In the genomic region with DNA sequence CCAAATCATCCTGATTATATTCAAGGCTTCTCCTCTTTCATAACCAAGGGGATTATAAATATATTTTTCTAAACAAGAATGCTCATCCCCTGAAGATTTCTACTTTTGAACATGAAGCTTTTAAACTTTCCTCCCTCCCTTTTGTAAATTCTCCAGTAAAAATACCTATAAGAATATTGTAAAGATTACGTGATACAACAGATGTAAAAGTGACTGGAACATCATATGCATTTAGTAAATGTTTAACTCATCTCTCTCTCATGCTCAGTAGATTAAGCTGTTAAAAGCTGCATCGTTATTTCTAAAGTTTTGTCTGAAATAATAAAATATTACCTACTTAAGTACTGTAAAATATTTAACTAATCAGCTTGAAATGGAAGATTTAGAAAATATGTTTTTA, we compare ENCODE assay signal across 1 cellular context.
TF ChIP-seq lines count a peak whose summit lies in the region.

No MANE protein-coding gene starts in this region.

TF ChIP-seq in GM12878, 131 proteins besides CTCF, POLR2A, EP300 and RAD21 (continued from another document):
- TF ChIP-seq, protein P1, sequence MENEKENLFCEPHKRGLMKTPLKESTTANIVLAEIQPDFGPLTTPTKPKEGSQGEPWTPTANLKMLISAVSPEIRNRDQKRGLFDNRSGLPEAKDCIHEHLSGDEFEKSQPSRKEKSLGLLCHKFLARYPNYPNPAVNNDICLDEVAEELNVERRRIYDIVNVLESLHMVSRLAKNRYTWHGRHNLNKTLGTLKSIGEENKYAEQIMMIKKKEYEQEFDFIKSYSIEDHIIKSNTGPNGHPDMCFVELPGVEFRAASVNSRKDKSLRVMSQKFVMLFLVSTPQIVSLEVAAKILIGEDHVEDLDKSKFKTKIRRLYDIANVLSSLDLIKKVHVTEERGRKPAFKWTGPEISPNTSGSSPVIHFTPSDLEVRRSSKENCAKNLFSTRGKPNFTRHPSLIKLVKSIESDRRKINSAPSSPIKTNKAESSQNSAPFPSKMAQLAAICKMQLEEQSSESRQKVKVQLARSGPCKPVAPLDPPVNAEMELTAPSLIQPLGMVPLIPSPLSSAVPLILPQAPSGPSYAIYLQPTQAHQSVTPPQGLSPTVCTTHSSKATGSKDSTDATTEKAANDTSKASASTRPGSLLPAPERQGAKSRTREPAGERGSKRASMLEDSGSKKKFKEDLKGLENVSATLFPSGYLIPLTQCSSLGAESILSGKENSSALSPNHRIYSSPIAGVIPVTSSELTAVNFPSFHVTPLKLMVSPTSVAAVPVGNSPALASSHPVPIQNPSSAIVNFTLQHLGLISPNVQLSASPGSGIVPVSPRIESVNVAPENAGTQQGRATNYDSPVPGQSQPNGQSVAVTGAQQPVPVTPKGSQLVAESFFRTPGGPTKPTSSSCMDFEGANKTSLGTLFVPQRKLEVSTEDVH (IDR thresholded peaks at IDR 0.05; ENCODE audit: low read depth, partially characterized antibody): no peak
- TF ChIP-seq NFXL1 (IDR thresholded peaks at IDR 0.05; ENCODE audit: borderline replicate concordance) (no peak), MEF2B (IDR thresholded peaks at IDR 0.05; ENCODE audit: partially characterized antibody, poor library complexity, severe bottlenecking) (no peak), RAD51 (IDR thresholded peaks at IDR 0.05) (no peak), NFYA (IDR thresholded peaks at IDR 0.05; ENCODE audit: borderline replicate concordance, low read depth, low read length) (no peak), BMI1 (IDR thresholded peaks at IDR 0.05; ENCODE audit: borderline replicate concordance) (no peak), GABPA (IDR thresholded peaks at IDR 0.05; ENCODE audit: low read depth) (no peak)
- TF ChIP-seq, protein P2, sequence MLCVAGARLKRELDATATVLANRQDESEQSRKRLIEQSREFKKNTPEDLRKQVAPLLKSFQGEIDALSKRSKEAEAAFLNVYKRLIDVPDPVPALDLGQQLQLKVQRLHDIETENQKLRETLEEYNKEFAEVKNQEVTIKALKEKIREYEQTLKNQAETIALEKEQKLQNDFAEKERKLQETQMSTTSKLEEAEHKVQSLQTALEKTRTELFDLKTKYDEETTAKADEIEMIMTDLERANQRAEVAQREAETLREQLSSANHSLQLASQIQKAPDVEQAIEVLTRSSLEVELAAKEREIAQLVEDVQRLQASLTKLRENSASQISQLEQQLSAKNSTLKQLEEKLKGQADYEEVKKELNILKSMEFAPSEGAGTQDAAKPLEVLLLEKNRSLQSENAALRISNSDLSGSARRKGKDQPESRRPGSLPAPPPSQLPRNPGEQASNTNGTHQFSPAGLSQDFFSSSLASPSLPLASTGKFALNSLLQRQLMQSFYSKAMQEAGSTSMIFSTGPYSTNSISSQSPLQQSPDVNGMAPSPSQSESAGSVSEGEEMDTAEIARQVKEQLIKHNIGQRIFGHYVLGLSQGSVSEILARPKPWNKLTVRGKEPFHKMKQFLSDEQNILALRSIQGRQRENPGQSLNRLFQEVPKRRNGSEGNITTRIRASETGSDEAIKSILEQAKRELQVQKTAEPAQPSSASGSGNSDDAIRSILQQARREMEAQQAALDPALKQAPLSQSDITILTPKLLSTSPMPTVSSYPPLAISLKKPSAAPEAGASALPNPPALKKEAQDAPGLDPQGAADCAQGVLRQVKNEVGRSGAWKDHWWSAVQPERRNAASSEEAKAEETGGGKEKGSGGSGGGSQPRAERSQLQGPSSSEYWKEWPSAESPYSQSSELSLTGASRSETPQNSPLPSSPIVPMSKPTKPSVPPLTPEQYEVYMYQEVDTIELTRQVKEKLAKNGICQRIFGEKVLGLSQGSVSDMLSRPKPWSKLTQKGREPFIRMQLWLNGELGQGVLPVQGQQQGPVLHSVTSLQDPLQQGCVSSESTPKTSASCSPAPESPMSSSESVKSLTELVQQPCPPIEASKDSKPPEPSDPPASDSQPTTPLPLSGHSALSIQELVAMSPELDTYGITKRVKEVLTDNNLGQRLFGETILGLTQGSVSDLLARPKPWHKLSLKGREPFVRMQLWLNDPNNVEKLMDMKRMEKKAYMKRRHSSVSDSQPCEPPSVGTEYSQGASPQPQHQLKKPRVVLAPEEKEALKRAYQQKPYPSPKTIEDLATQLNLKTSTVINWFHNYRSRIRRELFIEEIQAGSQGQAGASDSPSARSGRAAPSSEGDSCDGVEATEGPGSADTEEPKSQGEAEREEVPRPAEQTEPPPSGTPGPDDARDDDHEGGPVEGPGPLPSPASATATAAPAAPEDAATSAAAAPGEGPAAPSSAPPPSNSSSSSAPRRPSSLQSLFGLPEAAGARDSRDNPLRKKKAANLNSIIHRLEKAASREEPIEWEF (IDR thresholded peaks at IDR 0.05; ENCODE audit: insufficient replicate concordance, low read depth, low read length): no peak
- TF ChIP-seq, protein P3, sequence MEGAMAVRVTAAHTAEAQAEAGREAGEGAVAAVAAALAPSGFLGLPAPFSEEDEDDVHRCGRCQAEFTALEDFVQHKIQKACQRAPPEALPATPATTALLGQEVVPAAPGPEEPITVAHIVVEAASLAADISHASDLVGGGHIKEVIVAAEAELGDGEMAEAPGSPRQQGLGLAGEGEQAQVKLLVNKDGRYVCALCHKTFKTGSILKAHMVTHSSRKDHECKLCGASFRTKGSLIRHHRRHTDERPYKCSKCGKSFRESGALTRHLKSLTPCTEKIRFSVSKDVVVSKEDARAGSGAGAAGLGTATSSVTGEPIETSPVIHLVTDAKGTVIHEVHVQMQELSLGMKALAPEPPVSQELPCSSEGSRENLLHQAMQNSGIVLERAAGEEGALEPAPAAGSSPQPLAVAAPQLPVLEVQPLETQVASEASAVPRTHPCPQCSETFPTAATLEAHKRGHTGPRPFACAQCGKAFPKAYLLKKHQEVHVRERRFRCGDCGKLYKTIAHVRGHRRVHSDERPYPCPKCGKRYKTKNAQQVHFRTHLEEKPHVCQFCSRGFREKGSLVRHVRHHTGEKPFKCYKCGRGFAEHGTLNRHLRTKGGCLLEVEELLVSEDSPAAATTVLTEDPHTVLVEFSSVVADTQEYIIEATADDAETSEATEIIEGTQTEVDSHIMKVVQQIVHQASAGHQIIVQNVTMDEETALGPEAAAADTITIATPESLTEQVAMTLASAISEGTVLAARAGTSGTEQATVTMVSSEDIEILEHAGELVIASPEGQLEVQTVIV (IDR thresholded peaks at IDR 0.05; ENCODE audit: borderline replicate concordance, partially characterized antibody): no peak
- TF ChIP-seq, protein P4, sequence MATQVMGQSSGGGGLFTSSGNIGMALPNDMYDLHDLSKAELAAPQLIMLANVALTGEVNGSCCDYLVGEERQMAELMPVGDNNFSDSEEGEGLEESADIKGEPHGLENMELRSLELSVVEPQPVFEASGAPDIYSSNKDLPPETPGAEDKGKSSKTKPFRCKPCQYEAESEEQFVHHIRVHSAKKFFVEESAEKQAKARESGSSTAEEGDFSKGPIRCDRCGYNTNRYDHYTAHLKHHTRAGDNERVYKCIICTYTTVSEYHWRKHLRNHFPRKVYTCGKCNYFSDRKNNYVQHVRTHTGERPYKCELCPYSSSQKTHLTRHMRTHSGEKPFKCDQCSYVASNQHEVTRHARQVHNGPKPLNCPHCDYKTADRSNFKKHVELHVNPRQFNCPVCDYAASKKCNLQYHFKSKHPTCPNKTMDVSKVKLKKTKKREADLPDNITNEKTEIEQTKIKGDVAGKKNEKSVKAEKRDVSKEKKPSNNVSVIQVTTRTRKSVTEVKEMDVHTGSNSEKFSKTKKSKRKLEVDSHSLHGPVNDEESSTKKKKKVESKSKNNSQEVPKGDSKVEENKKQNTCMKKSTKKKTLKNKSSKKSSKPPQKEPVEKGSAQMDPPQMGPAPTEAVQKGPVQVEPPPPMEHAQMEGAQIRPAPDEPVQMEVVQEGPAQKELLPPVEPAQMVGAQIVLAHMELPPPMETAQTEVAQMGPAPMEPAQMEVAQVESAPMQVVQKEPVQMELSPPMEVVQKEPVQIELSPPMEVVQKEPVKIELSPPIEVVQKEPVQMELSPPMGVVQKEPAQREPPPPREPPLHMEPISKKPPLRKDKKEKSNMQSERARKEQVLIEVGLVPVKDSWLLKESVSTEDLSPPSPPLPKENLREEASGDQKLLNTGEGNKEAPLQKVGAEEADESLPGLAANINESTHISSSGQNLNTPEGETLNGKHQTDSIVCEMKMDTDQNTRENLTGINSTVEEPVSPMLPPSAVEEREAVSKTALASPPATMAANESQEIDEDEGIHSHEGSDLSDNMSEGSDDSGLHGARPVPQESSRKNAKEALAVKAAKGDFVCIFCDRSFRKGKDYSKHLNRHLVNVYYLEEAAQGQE (IDR thresholded peaks at IDR 0.05; ENCODE audit: low read depth, low read length): no peak
